Comparison of ENCODE assay signal across 8 cellular contexts in the genomic region with DNA sequence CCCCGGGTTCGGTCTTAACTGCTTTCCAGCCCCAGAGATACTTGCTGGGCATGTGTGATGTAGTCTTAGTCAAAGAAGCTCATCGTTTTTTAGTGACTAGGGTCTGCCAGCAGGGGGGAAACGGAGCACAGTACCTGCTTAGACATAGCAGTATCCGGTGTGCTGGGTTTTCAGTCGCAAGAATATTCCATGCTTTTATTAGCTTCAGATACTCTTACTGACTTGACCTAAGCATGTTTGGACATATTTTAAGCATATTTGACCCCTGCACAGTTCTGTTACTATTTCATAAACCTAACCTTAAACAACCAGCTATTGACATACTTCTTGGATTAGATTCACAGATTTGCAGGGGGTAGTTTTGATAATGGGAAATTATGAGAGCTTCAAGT. TPM values are rescaled to one million over a fixed set of nuclear protein-coding genes. Genes with fewer than 3 reads are reported as not detected.
DNase-seq lines count a peak whose midpoint lies in the region; ATAC-seq and TF ChIP-seq lines count a peak whose summit lies in the region.

No MANE protein-coding gene starts in this region.

- WGBS in testis, 2 donors: 0 to 3% methylated on average over 6 of the region's 6 CpGs

- DNase-seq in AML-193 (lab: John Stamatoyannopoulos, UW): peak; percentile 82 to 85
- peak; percentile 85 for DNase-seq in NCI-H69 (lab: John Stamatoyannopoulos, UW)
- DNase-seq in activated CD4-positive, alpha-beta T cell treated with anti-CD3 and anti-CD28 coated beads, Interleukin-2, amount 10 ng/mL, durations not matched to agents 7 days and 5 days: peak; percentile 82
- DNase-seq in effector CD8-positive, alpha-beta T cell (lab: John Stamatoyannopoulos, UW): peak; percentile 41
- peak; percentile 70 for DNase-seq in naive B cell
- DNase-seq in testis: peak; percentile 45

- peak overlapping the region; percentile 90 for H3K4me3 Mint-ChIP-seq in activated CD4-positive, alpha-beta T cell treated with anti-CD3 and anti-CD28 coated beads, Interleukin-2, amount 10 ng/mL, durations not matched to agents 7 days and 5 days
- H3K4me3 Mint-ChIP-seq in naive B cell: peak overlapping the region; percentile 93 to 98 (median 96)

- POLR2A ChIA-PET in activated CD4-positive, alpha-beta T cell treated with anti-CD3 and anti-CD28 coated beads, Interleukin-2, amount 10 ng/mL, durations not matched to agents 7 days and 5 days (lab: Charles Lee): interaction anchor here (0.5 to 3.6 kb wide), 4 partner anchors 10 to 307 kb away, joined by 3 to 30 read pairs (median 3); no protein-coding TSS in a partner anchor

- peaks cover 37% of the 10 kb centered on the region for H3K36me3 Mint-ChIP-seq in activated CD4-positive, alpha-beta T cell treated with anti-CD3 and anti-CD28 coated beads, Interleukin-2, amount 10 ng/mL, durations not matched to agents 7 days and 5 days (ENCODE audit: low read depth)
- H3K36me3 Mint-ChIP-seq in naive B cell: no peaks in the 10 kb centered on the region

- peak in 2 of 3 experiments; percentile 37 for TF ChIP-seq CTCF in testis (IDR thresholded peaks at IDR 0.05)

- peak overlapping the region in 1 of 2 donors; percentile 93 for H3K27ac ChIP-seq in testis

- H3K36me3 ChIP-seq in testis (ENCODE audit: low read depth, missing control alignments): no peaks in the 10 kb centered on the region

- intact Hi-C loops in testis (cut with DNase I; ENCODE audit: low total_unique reads): no loop called here

- H3K4me1 Mint-ChIP-seq in activated CD4-positive, alpha-beta T cell treated with anti-CD3 and anti-CD28 coated beads, Interleukin-2, amount 10 ng/mL, durations not matched to agents 7 days and 5 days: peaks cover 65% of the 10 kb centered on the region
- peaks cover 23 to 37% (median 29%) of the 10 kb centered on the region in 3 donors for H3K4me1 Mint-ChIP-seq in naive B cell

- H3K9me3 ChIP-seq in testis: no peaks in the 10 kb centered on the region

- peak overlapping the region; percentile 94 for H3K27ac Mint-ChIP-seq in activated CD4-positive, alpha-beta T cell treated with anti-CD3 and anti-CD28 coated beads, Interleukin-2, amount 10 ng/mL, durations not matched to agents 7 days and 5 days
- peak overlapping the region; percentile 86 to 99 (median 96) for H3K27ac Mint-ChIP-seq in naive B cell

- H3K4me1 ChIP-seq in testis: no peaks in the 10 kb centered on the region

- H3K27me3 Mint-ChIP-seq in activated CD4-positive, alpha-beta T cell treated with anti-CD3 and anti-CD28 coated beads, Interleukin-2, amount 10 ng/mL, durations not matched to agents 7 days and 5 days: no peaks in the 10 kb centered on the region
- no peaks in the 10 kb centered on the region for H3K27me3 Mint-ChIP-seq in naive B cell

- H3K9me3 Mint-ChIP-seq in activated CD4-positive, alpha-beta T cell treated with anti-CD3 and anti-CD28 coated beads, Interleukin-2, amount 10 ng/mL, durations not matched to agents 7 days and 5 days: no peaks in the 10 kb centered on the region
- H3K9me3 Mint-ChIP-seq in naive B cell: no peaks in the 10 kb centered on the region

- peak overlapping the region; percentile 83 to 91 for H3K4me3 ChIP-seq in testis

- ATAC-seq in GM18873 (IDR thresholded peaks at IDR 0.05; ENCODE audit: low FRiP score, unreplicated experiment) (peak; percentile 32), HG03439 (IDR thresholded peaks at IDR 0.05; ENCODE audit: unreplicated experiment) (peak; percentile 27), naive B cell (ENCODE audit: low read depth in 2 of 2) (peak; percentile 32 to 35)

- CTCF ChIA-PET in activated CD4-positive, alpha-beta T cell treated with anti-CD3 and anti-CD28 coated beads, Interleukin-2, amount 10 ng/mL, durations not matched to agents 7 days and 5 days (lab: Charles Lee): interaction anchor here (0.6 to 2.1 kb wide), 23 partner anchors 9 to 207 kb away, joined by 3 to 14 read pairs (median 4); no protein-coding TSS in a partner anchor

- H3K27me3 ChIP-seq in testis: no peaks in the 10 kb centered on the region

- no peak for TF ChIP-seq POLR2A in testis (IDR thresholded peaks at IDR 0.05)

RNA-seq across cellular contexts. Expression of a gene that starts 3.0 kb away (rescaled TPM):
- total RNA-seq in activated CD4-positive, alpha-beta T cell treated with anti-CD3 and anti-CD28 coated beads, Interleukin-2, amount 10 ng/mL, durations not matched to agents 7 days and 5 days: 10 to 100 TPM; 30.9 to 33.9 TPM
- polyA plus RNA-seq in naive B cell (ENCODE audit: low read depth in 6 of 6): 1 to 10 TPM in 5 of 6 donors, under 1 TPM in 1; 0.94 to 3.4 (median 2.6) TPM
- 1 to 10 TPM; 7.4 to 8.0 TPM for total RNA-seq in testis
- 8.7 TPM for polyA plus RNA-seq in testis (ENCODE audit: insufficient read depth, low read depth, low replicate concordance)
